In the genomic region with DNA sequence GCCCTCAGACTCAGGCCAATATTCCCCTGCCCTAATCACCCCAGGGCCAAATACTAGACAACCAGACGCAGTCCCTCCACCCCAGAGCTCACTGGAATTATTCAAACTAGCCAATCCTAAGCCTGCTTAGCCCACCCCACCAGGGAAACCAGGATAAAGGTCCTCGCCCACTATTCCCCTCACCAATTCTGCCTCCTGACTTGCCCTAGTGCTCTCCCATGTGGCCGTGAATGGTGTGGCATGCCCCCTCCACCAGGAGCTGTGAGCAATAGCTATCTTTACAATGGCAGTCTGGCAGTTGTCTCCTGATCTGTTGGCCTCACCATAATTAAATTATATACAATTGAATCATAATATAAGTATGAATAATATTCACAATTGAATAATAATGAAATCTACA, we compare ENCODE assay signal across 10 cellular contexts. TPM values are rescaled to one million over a fixed set of nuclear protein-coding genes. Genes with fewer than 3 reads are reported as not detected.
A peak's percentile ranks its signal among the peaks of the same experiment; 100 is the strongest.
DNase-seq lines count a peak whose midpoint lies in the region; ATAC-seq, FAIRE-seq and TF ChIP-seq lines count a peak whose summit lies in the region.
"Had no signal": no experiment of that assay in that cellular context is flagged by ENCODE, and none has a peak within 500 bp of the region (broad histone marks: within the 10 kb centered on the region; RNA-seq: fewer than 3 reads in every experiment).

No MANE protein-coding gene starts in this region.

- intact Hi-C loops in stomach (cut with DNase I; ENCODE audit: low total_unique reads), result loop anchor here (5.0 kb wide), 2 partner anchors 293 to 423 kb away; no protein-coding TSS in a partner anchor
- intact Hi-C loops in tibial artery (cut with DNase I; ENCODE audit: low total_unique reads), result loop anchor here (2.0 to 5.0 kb wide), 2 partner anchors 289 to 643 kb away; no protein-coding TSS in a partner anchor

- H3K36me3 Mint-ChIP-seq in activated naive CD8-positive, alpha-beta T cell treated with anti-CD3 and anti-CD28 coated beads, Interleukin-2, amount 50 U/mL, for 24 hours (ENCODE audit: low read depth), result no peaks in the 10 kb centered on the region
- H3K36me3 Mint-ChIP-seq in activated naive CD8-positive, alpha-beta T cell treated with anti-CD3 and anti-CD28 coated beads for 36 hours, result no peaks in the 10 kb centered on the region
- H3K36me3 Mint-ChIP-seq in endodermal cell (ENCODE audit: low read depth) (no peaks in the 10 kb centered on the region), type B pancreatic cell (no peaks in the 10 kb centered on the region)

- H3K4me1 ChIP-seq in endodermal cell (ENCODE audit: control insufficient read depth, insufficient read depth, low read length) (no peaks in the 10 kb centered on the region), stomach (no peaks in the 10 kb centered on the region), tibial artery (no peaks in the 10 kb centered on the region)

- FAIRE-seq in GM12891 (lab: Jason Lieb, UNC), result no peak

- H3K9ac ChIP-seq in endodermal cell (ENCODE audit: extremely low read depth, low read length, poor library complexity, severe bottlenecking), result no peak overlapping the region

- H3K27ac ChIP-seq in endodermal cell (ENCODE audit: low read depth, low read length) (no peak overlapping the region), stomach (no peak overlapping the region), tibial artery (no peak overlapping the region)

- no peak overlapping the region for H3K27ac Mint-ChIP-seq in activated naive CD8-positive, alpha-beta T cell treated with anti-CD3 and anti-CD28 coated beads, Interleukin-2, amount 50 U/mL, for 24 hours
- no peak overlapping the region for H3K27ac Mint-ChIP-seq in activated naive CD8-positive, alpha-beta T cell treated with anti-CD3 and anti-CD28 coated beads for 36 hours
- H3K27ac Mint-ChIP-seq in endodermal cell (no peak overlapping the region), type B pancreatic cell (no peak overlapping the region)

- H3K4me3 ChIP-seq in endodermal cell (ENCODE audit: low read length), result no peak overlapping the region
- no peak overlapping the region for H3K4me3 ChIP-seq in stomach
- no peak overlapping the region for H3K4me3 ChIP-seq in tibial artery
- H3K4me3 ChIP-seq: skin epidermis had no signal

- no peak overlapping the region for H3K4me3 Mint-ChIP-seq in activated naive CD8-positive, alpha-beta T cell treated with anti-CD3 and anti-CD28 coated beads, Interleukin-2, amount 50 U/mL, for 24 hours
- H3K4me3 Mint-ChIP-seq in activated naive CD8-positive, alpha-beta T cell treated with anti-CD3 and anti-CD28 coated beads for 36 hours, result no peak overlapping the region
- H3K4me3 Mint-ChIP-seq in endodermal cell (no peak overlapping the region), type B pancreatic cell (no peak overlapping the region)

- TF ChIP-seq CTCF in endodermal cell (conservative IDR thresholded peaks at IDR 0.05) (peak; percentile 84), type B pancreatic cell (conservative IDR thresholded peaks at IDR 0.05) (peak; percentile 60), stomach (IDR thresholded peaks at IDR 0.05) (no peak), tibial artery (IDR thresholded peaks at IDR 0.05) (no peak)

- H3K9me3 ChIP-seq in endodermal cell (ENCODE audit: control insufficient read depth, low read length), result no peaks in the 10 kb centered on the region
- no peaks in the 10 kb centered on the region for H3K9me3 ChIP-seq in stomach
- no peaks in the 10 kb centered on the region for H3K9me3 ChIP-seq in tibial artery

- H3K4me1 Mint-ChIP-seq in activated naive CD8-positive, alpha-beta T cell treated with anti-CD3 and anti-CD28 coated beads, Interleukin-2, amount 50 U/mL, for 24 hours, result no peaks in the 10 kb centered on the region
- no peaks in the 10 kb centered on the region for H3K4me1 Mint-ChIP-seq in activated naive CD8-positive, alpha-beta T cell treated with anti-CD3 and anti-CD28 coated beads for 36 hours
- no peaks in the 10 kb centered on the region for H3K4me1 Mint-ChIP-seq in endodermal cell
- no peaks in the 10 kb centered on the region for H3K4me1 Mint-ChIP-seq in type B pancreatic cell (ENCODE audit: unreplicated experiment)

- peaks cover 2% of the 10 kb centered on the region for H3K27me3 Mint-ChIP-seq in activated naive CD8-positive, alpha-beta T cell treated with anti-CD3 and anti-CD28 coated beads, Interleukin-2, amount 50 U/mL, for 24 hours
- H3K27me3 Mint-ChIP-seq in activated naive CD8-positive, alpha-beta T cell treated with anti-CD3 and anti-CD28 coated beads for 36 hours, result no peaks in the 10 kb centered on the region
- H3K27me3 Mint-ChIP-seq in endodermal cell (ENCODE audit: insufficient read depth), result no peaks in the 10 kb centered on the region
- peaks cover 4% of the 10 kb centered on the region for H3K27me3 Mint-ChIP-seq in type B pancreatic cell

- H3K36me3 ChIP-seq in endodermal cell (ENCODE audit: control insufficient read depth, insufficient read depth, low read length) (no peaks in the 10 kb centered on the region), stomach (no peaks in the 10 kb centered on the region), tibial artery (no peaks in the 10 kb centered on the region)

- DNase-seq in activated naive CD8-positive, alpha-beta T cell treated with anti-CD3 and anti-CD28 coated beads, Interleukin-2, amount 50 U/mL, for 24 hours, result peak; percentile 10
- no peak for DNase-seq in activated naive CD8-positive, alpha-beta T cell treated with anti-CD3 and anti-CD28 coated beads for 36 hours
- DNase-seq in NAMALWA (ENCODE audit: low spot score) (peak; percentile 35), endodermal cell (peak; percentile 85), type B pancreatic cell (ENCODE audit: extremely low spot score, unreplicated experiment) (no peak), stomach (no peak), GM12891 (ENCODE audit: insufficient read length, low spot score) (no peak), tibial artery (no peak)
- DNase-seq: activated CD4-positive, CD25-positive, alpha-beta regulatory T cell had no signal

- WGBS in endodermal cell (ENCODE audit: insufficient coverage in 1 of 2, insufficient read length in 1 of 2), 2 experiments, result 72 to 89% methylated on average over 1 to 3 of the region's 3 CpGs
- 68 to 77% (median 70%) methylated on average over 3 of the region's 3 CpGs for WGBS in stomach, 5 donors

- ATAC-seq in activated naive CD8-positive, alpha-beta T cell treated with anti-CD3 and anti-CD28 coated beads, Interleukin-2, amount 50 U/mL, for 24 hours, result no peak

- TF ChIP-seq POLR2A in stomach (IDR thresholded peaks at IDR 0.05) (no peak), GM12891 (IDR thresholded peaks at IDR 0.05; ENCODE audit: low read depth, low read length) (no peak)

- no peak for TF ChIP-seq EP300 in stomach (IDR thresholded peaks at IDR 0.05)

- H3K9me3 Mint-ChIP-seq in activated naive CD8-positive, alpha-beta T cell treated with anti-CD3 and anti-CD28 coated beads, Interleukin-2, amount 50 U/mL, for 24 hours, result no peaks in the 10 kb centered on the region
- H3K9me3 Mint-ChIP-seq in activated naive CD8-positive, alpha-beta T cell treated with anti-CD3 and anti-CD28 coated beads for 36 hours, result no peaks in the 10 kb centered on the region
- H3K9me3 Mint-ChIP-seq in endodermal cell, result peaks cover 2% of the 10 kb centered on the region
- no peaks in the 10 kb centered on the region for H3K9me3 Mint-ChIP-seq in type B pancreatic cell

- H3K27me3 ChIP-seq in endodermal cell (ENCODE audit: control insufficient read depth, insufficient read depth, low read length, poor library complexity, severe bottlenecking) (no peaks in the 10 kb centered on the region), stomach (no peaks in the 10 kb centered on the region), tibial artery (no peaks in the 10 kb centered on the region)

TF ChIP-seq in GM12891, 5 proteins besides CTCF, POLR2A, EP300 and RAD21:
- TF ChIP-seq SPI1 (IDR thresholded peaks at IDR 0.05; ENCODE audit: low read depth, low read length) (no peak), PAX5 (IDR thresholded peaks at IDR 0.05; ENCODE audit: insufficient read depth, low read length, severe bottlenecking) (no peak), TAF1 (IDR thresholded peaks at IDR 0.05; ENCODE audit: low read depth, low read length) (no peak), POLR2AphosphoS5 (IDR thresholded peaks at IDR 0.05; ENCODE audit: low read depth, low read length) (no peak), POU2F2 (IDR thresholded peaks at IDR 0.05; ENCODE audit: low read depth, low read length) (no peak)

RNA-seq across cellular contexts. Expression of gene FAM124B, which starts 42.3 kb away (rescaled TPM):
- under 1 TPM; 0.46 to 0.52 TPM for total RNA-seq in activated naive CD8-positive, alpha-beta T cell treated with anti-CD3 and anti-CD28 coated beads for 36 hours
- total RNA-seq in endodermal cell (1 to 10 TPM in 1 of 2 donors, under 1 TPM in 1; 0.58 to 1.2 TPM), type B pancreatic cell (ENCODE audit: low replicate concordance) (not detected in 2 replicates), stomach (1 to 10 TPM in 2 of 5 donors, under 1 TPM in 1, not detected in 2; 0.72 to 6.4 (median 3.5) TPM)
- polyA plus RNA-seq in endodermal cell (2013, experiment 1 of 2), result 0.18 TPM
- polyA plus RNA-seq in endodermal cell (2013, experiment 2 of 2), result 0.08 TPM
- polyA plus RNA-seq in stomach, result under 1 TPM; 0.25 to 0.92 (median 0.56) TPM
- not detected for polyA plus RNA-seq in GM12891 (2012; ENCODE audit: low read depth, missing spikeins)

Comparison
In these comparisons a context has a peak if more than half of its experiments do, and no peak if none do; other contexts are left out.
1. DNase-seq: peak in activated naive CD8-positive, alpha-beta T cell treated with anti-CD3 and anti-CD28 coated beads, Interleukin-2, amount 50 U/mL, for 24 hours (single experiment), NAMALWA (single experiment) and endodermal cell (single experiment); none in activated naive CD8-positive, alpha-beta T cell treated with anti-CD3 and anti-CD28 coated beads for 36 hours (single experiment), type B pancreatic cell (single experiment), stomach (single experiment), GM12891 (single experiment) and tibial artery (0 of 2).
2. CTCF ChIP-seq: peak in endodermal cell (single experiment) and type B pancreatic cell (single experiment); none in stomach (0 of 7) and tibial artery (0 of 2).